ENCODE assay signal across 9 cellular contexts in the genomic region with DNA sequence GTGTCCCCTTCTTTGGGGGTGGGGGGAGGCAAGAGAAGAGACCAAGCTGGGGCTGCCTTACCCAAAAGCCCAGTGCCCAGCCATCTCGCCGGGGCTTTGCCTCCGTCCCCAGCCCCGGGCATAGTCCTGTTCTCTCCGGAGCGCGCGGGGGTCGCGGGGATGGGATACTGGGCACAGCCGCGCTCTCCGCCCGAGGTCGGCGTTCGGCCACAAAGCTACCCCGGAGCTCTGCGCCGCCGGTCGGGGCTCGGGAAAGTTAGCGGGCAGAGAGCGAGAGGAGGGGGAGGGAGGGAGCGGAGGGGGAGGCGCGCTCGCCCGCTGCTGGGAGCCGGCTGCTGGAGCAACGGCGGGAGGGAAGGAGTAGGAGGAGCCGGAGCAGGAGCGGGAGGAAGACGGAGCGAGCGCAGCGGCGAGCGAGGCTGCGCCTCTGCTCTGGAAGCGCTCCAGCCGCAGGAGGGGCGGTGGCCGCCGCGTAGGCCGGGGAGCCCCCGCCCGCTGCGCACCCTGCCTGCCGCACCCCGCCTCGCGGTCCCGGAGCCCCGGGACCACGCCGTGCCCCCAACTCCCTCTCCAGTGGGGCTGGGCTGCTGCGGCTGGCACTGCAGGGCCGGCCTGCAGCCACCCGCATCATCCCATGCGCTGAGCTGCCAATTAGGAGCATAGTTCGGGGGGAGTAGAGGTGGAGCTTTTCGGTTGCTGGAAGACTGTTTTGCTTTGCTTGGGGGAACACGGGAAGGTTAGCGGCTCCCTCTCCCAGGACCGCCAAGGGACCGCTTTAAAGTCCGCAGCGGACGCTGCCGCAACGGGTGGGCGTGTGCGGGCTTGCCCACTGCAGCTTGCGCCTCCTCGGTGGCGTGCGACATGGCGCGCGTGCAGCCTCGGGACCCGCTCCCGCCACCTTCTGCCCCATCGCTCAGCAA. TPM values are rescaled to one million over a fixed set of nuclear protein-coding genes. Genes with fewer than 3 reads are reported as not detected.
DNase-seq lines count a peak whose midpoint lies in the region; TF ChIP-seq lines count a peak whose summit lies in the region.
"Had no signal": no experiment of that assay in that cellular context is flagged by ENCODE, and none has a peak within 500 bp of the region (broad histone marks: within the 10 kb centered on the region; RNA-seq: fewer than 3 reads in every experiment).

TSS of gene SCN4B (minus strand) at position 272 of the 920 bp plus-strand sequence. CDS start at position 122, 150 bp downstream.

- under 1% methylated on average over 88 of the region's 88 CpGs for WGBS in urinary bladder

- H3K9ac ChIP-seq in fibroblast of lung (ENCODE audit: insufficient read depth, low read length) = no peak within 1 kb of the TSS
- H3K9ac ChIP-seq: KMS-11 had no signal

- H3K9me3 ChIP-seq in fibroblast of lung (ENCODE audit: control insufficient read depth, insufficient read depth, low read depth, low read length) = no peaks in the 10 kb centered on the region

- H3K27ac ChIP-seq in fibroblast of lung (ENCODE audit: insufficient read depth, low read length) (no peak within 1 kb of the TSS), urinary bladder (ENCODE audit: low read depth) (no peak within 1 kb of the TSS)
- H3K27ac ChIP-seq: KMS-11 had no signal

- H3K36me3 ChIP-seq in fibroblast of lung (ENCODE audit: control insufficient read depth, insufficient read depth, low read length) = no peaks in the 10 kb centered on the region
- no peaks in the 10 kb centered on the region for H3K36me3 ChIP-seq in urinary bladder (ENCODE audit: insufficient read depth)

- CTCF ChIA-PET in activated CD4-positive, alpha-beta memory T cell treated with anti-CD3 and anti-CD28 coated beads, Interleukin-2, amount 10 ng/mL, durations not matched to agents 7 days and 5 days (lab: Charles Lee) = interaction anchor here (0.5 to 3.2 kb wide), 4 partner anchors 19 to 137 kb away, joined by 3 to 12 read pairs (median 4); no protein-coding TSS in a partner anchor

- H3K4me1 ChIP-seq in fibroblast of lung (ENCODE audit: control insufficient read depth, extremely low read depth, insufficient read depth, low read length) = no peaks in the 10 kb centered on the region
- no peaks in the 10 kb centered on the region for H3K4me1 ChIP-seq in urinary bladder (ENCODE audit: insufficient read depth)

- POLR2A ChIA-PET in activated CD4-positive, alpha-beta memory T cell treated with anti-CD3 and anti-CD28 coated beads, Interleukin-2, amount 10 ng/mL, durations not matched to agents 7 days and 5 days (lab: Charles Lee) = interaction anchor here (1.0 to 1.3 kb wide), 2 partner anchors 15 to 18 kb away, joined by 4 read pairs; no protein-coding TSS in a partner anchor

- TF ChIP-seq CTCF in fibroblast of lung (conservative IDR thresholded peaks at IDR 0.05 in 1 of 2, IDR thresholded peaks at IDR 0.05 in 1 of 2; ENCODE audit: low read depth in 1 of 2, low read length in 2 of 2) = no peak

- H3K9me3 Mint-ChIP-seq in activated CD4-positive, alpha-beta memory T cell treated with anti-CD3 and anti-CD28 coated beads, Interleukin-2, amount 10 ng/mL, durations not matched to agents 7 days and 5 days = no peaks in the 10 kb centered on the region

- peak within 1 kb of the TSS; percentile 35 to 57 (median 40) for H3K4me3 ChIP-seq in fibroblast of lung (replicated peaks in 1 of 4; ENCODE audit: control extremely low read depth in 1 of 4, insufficient read depth in 1 of 4, low read depth in 3 of 4, low read length in 4 of 4)
- H3K4me3 ChIP-seq in urinary bladder (ENCODE audit: low read depth, low read length) = peak within 1 kb of the TSS; percentile 44

- H3K27me3 Mint-ChIP-seq in activated CD4-positive, alpha-beta memory T cell treated with anti-CD3 and anti-CD28 coated beads, Interleukin-2, amount 10 ng/mL, durations not matched to agents 7 days and 5 days = peaks cover 89% of the 10 kb centered on the region

- H3K36me3 Mint-ChIP-seq in activated CD4-positive, alpha-beta memory T cell treated with anti-CD3 and anti-CD28 coated beads, Interleukin-2, amount 10 ng/mL, durations not matched to agents 7 days and 5 days (ENCODE audit: low read depth) = no peaks in the 10 kb centered on the region

- no peak within 1 kb of the TSS for H3K27ac Mint-ChIP-seq in activated CD4-positive, alpha-beta memory T cell treated with anti-CD3 and anti-CD28 coated beads, Interleukin-2, amount 10 ng/mL, durations not matched to agents 7 days and 5 days

- H3K79me2 ChIP-seq in fibroblast of lung (ENCODE audit: control insufficient read depth, insufficient read depth, low read length) = no peaks in the 10 kb centered on the region

- in situ Hi-C loops in Caki2 (cut with HindIII; ENCODE audit: low pct_unique_long_range_greater_than_20kb, low sequenced_read_pairs) = no loop called here

- peak; percentile 48 for DNase-seq in Caki2 (ENCODE audit: low read depth)
- peak; percentile 39 for DNase-seq in LoVo (ENCODE audit: low spot score)
- no peak for DNase-seq in activated CD4-positive, alpha-beta memory T cell treated with anti-CD3 and anti-CD28 coated beads, Interleukin-2, amount 10 ng/mL, durations not matched to agents 7 days and 5 days
- DNase-seq in fibroblast of lung (ENCODE audit: low read depth in 2 of 2) = peak; percentile 41 to 65
- peak; percentile 50 for DNase-seq in mucosa of gallbladder (ENCODE audit: low spot score)
- DNase-seq in HT-29 (ENCODE audit: low spot score) = no peak
- no peak for DNase-seq in NCI-H128 (lab: John Stamatoyannopoulos, UW; ENCODE audit: unreplicated experiment)

- peak within 1 kb of the TSS; percentile 35 for H3K4me3 Mint-ChIP-seq in activated CD4-positive, alpha-beta memory T cell treated with anti-CD3 and anti-CD28 coated beads, Interleukin-2, amount 10 ng/mL, durations not matched to agents 7 days and 5 days

- H3K4me2 ChIP-seq in fibroblast of lung (ENCODE audit: extremely low read depth, insufficient read depth, low read length) = peak within 1 kb of the TSS; percentile 75
- H3K4me2 ChIP-seq: KMS-11 had no signal

- H2AFZ ChIP-seq in fibroblast of lung (ENCODE audit: low read length) = peak within 1 kb of the TSS; percentile 39

- peaks cover 60% of the 10 kb centered on the region for H3K27me3 ChIP-seq in fibroblast of lung (ENCODE audit: control insufficient read depth, insufficient read depth, low read length)

- H3K4me1 Mint-ChIP-seq in activated CD4-positive, alpha-beta memory T cell treated with anti-CD3 and anti-CD28 coated beads, Interleukin-2, amount 10 ng/mL, durations not matched to agents 7 days and 5 days = peaks cover 9% of the 10 kb centered on the region

- no peaks in the 10 kb centered on the region for H4K20me1 ChIP-seq in fibroblast of lung (ENCODE audit: control insufficient read depth, extremely low read depth, insufficient read depth, low read length)

RNA-seq across cellular contexts. Expression of gene SCN4B, which starts in this region (rescaled TPM):
- total RNA-seq in Caki2 (2014; rRNA removed; shearing (Covaris generic); ENCODE audit: low replicate concordance) = 0.38 and 0.68 TPM in 2 replicates
- under 1 TPM in 1 of 2 experiments, not detected in 1; 0.28 TPM for total RNA-seq in activated CD4-positive, alpha-beta memory T cell treated with anti-CD3 and anti-CD28 coated beads, Interleukin-2, amount 10 ng/mL, durations not matched to agents 7 days and 5 days
- total RNA-seq in fibroblast of lung (6.7 and 10.4 TPM in 2 replicates), mucosa of gallbladder (3.5 TPM), urinary bladder (4.8 TPM)
- polyA plus RNA-seq in fibroblast of lung (1.5 and 5.8 TPM in 2 replicates), urinary bladder (5.5 TPM)
- 1.3 and 4.3 TPM in 2 replicates for polyA plus RNA-seq in fibroblast of lung (2012)
- 0.24 and 2.7 TPM in 2 replicates for polyA minus RNA-seq in fibroblast of lung (ENCODE audit: low replicate concordance)
- total RNA-seq in HT-29 (2014; rRNA removed; shearing (Covaris generic)) = not detected in 2 replicates

Comparison
In these comparisons a context has a peak if more than half of its experiments do, and no peak if none do; other contexts are left out.
1. Peak in DNase-seq in Caki2; RNA of the gene not detected or under 1 TPM.
2. DNase-seq: peak in LoVo (single experiment), fibroblast of lung (2 of 2) and mucosa of gallbladder (single experiment); none in activated CD4-positive, alpha-beta memory T cell treated with anti-CD3 and anti-CD28 coated beads, Interleukin-2, amount 10 ng/mL, durations not matched to agents 7 days and 5 days (single experiment), HT-29 (single experiment) and NCI-H128 (single experiment).